In the genomic region with DNA sequence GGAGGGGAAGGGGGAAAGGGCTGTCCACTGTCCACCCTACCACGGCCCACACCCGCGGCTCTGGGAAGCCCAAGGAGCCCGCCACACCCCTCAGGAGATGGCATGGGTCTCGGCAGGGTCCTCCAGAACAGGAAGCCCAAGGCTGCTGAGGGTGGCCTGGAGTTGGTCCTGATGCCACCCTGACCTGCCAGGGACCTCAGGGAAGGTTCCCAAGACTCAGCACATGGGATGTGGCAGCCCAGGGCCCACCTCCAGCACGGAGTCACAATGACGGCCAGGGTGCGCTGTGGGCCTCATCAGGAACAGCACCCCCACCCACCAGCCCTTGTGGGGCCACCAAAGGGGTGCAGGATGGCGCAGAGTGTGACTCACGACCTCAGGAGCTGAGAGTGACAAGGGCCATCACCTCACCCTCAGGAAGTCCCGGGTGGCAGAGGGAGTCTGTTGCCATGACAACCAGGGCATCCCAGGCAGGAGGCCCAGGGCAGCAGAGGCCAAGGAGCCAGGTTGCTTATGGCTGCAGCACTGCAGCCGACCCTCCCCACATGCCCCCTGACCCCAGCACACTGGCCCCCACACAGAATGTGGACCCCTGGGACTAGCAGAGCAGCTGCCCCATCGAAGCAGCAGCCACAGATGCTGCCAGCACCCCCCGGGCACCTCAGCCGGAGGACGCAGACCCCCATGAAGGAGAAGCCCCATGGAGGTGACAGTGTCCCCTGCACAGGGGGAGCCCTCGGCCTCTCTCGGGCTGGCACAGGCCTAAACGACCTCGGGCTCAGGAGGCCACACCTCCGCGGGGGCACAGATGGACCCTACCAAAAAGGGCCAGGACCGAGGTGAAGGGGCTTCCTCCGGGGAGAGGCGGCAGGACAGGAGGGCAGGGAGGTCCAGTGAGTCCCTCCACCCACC, we compare ENCODE assay signal across 25 cellular contexts. TPM values are rescaled to one million over a fixed set of nuclear protein-coding genes. Genes with fewer than 3 reads are reported as not detected.
A peak's percentile ranks its signal among the peaks of the same experiment; 100 is the strongest.
DNase-seq lines count a peak whose midpoint lies in the region; ATAC-seq, FAIRE-seq and TF ChIP-seq lines count a peak whose summit lies in the region.
"Had no signal": no experiment of that assay in that cellular context is flagged by ENCODE, and none has a peak within 500 bp of the region (broad histone marks: within the 10 kb centered on the region; RNA-seq: fewer than 3 reads in every experiment).

No MANE protein-coding gene starts in this region.

- H3K36me3 ChIP-seq in HepG2 (replicated peaks in 1 of 2; ENCODE audit: control insufficient read depth in 1 of 2, insufficient read depth in 2 of 2, low read length in 2 of 2), result no peaks in the 10 kb centered on the region
- H3K36me3 ChIP-seq: thyroid gland had no signal

- no peak overlapping the region for H3K4me3 ChIP-seq in HepG2 (replicated peaks in 1 of 3; ENCODE audit: insufficient read depth in 1 of 3, low read depth in 2 of 3, low read length in 3 of 3)
- H3K4me3 ChIP-seq: thyroid gland had no signal

- no peak for TF ChIP-seq RAD21 in HepG2 (CRISPR knock-in tag; IDR thresholded peaks at IDR 0.05)

- BruUV-seq in HepG2 (replicated peaks; lab: Mats Ljungman, UMichigan), result no TSS peak

- H3K9me3 Mint-ChIP-seq in activated naive CD4-positive, alpha-beta T cell treated with anti-CD3 and anti-CD28 coated beads for 36 hours, result no peaks in the 10 kb centered on the region
- no peaks in the 10 kb centered on the region for H3K9me3 Mint-ChIP-seq in activated T-helper 17 cell treated with anti-CD3 and anti-CD28 coated beads, Interleukin-2, amount 50 U/mL, for 72 hours
- H3K9me3 Mint-ChIP-seq in stimulated activated effector memory CD8-positive, alpha-beta T cell treated with anti-CD3 and anti-CD28 coated beads, Interleukin-12 subunit alpha, Interleukin-12 subunit beta, amount 100 ng/mL, for 72 hours, result no peaks in the 10 kb centered on the region
- H3K9me3 Mint-ChIP-seq: activated naive CD8-positive, alpha-beta T cell treated with anti-CD3 and anti-CD28 coated beads, Interleukin-2, amount 10 ng/mL, durations not matched to agents 7 days and 5 days; activated T-cell treated with anti-CD3 and anti-CD28 coated beads, Interleukin-2, amount 50 U/mL, for 24 hours; brain; CD4-positive, alpha-beta memory T cell; HFFc6; neural crest cell had no signal

- H3K27ac ChIP-seq in HepG2 (ENCODE audit: extremely low read length, insufficient read depth, low read length) (no peak overlapping the region), RWPE1 (no peak overlapping the region)
- H3K27ac ChIP-seq: thyroid gland had no signal

- no peaks in the 10 kb centered on the region; the same call in 1 of the 2 replicates for H4K20me1 ChIP-seq in HepG2 (ENCODE audit: insufficient read depth, low read length)

- ATAC-seq in activated T-helper 17 cell treated with anti-CD3 and anti-CD28 coated beads, Interleukin-2, amount 50 U/mL, for 72 hours (replicated peaks), result peak; percentile 36
- peak; percentile 27 for ATAC-seq in HepG2
- ATAC-seq in stimulated activated effector memory CD8-positive, alpha-beta T cell treated with anti-CD3 and anti-CD28 coated beads, Interleukin-12 subunit alpha, Interleukin-12 subunit beta, amount 100 ng/mL, for 72 hours, result peak; percentile 43
- ATAC-seq in GM21367 (IDR thresholded peaks at IDR 0.05; ENCODE audit: unreplicated experiment), result no peak

- no peak overlapping the region for H3K4me2 ChIP-seq in HepG2 (ENCODE audit: low read depth, low read length)

- no peaks in the 10 kb centered on the region for H3K27me3 Mint-ChIP-seq in activated naive CD4-positive, alpha-beta T cell treated with anti-CD3 and anti-CD28 coated beads for 36 hours (ENCODE audit: low read depth)
- peaks cover 10% of the 10 kb centered on the region for H3K27me3 Mint-ChIP-seq in activated T-helper 17 cell treated with anti-CD3 and anti-CD28 coated beads, Interleukin-2, amount 50 U/mL, for 72 hours
- H3K27me3 Mint-ChIP-seq: activated naive CD8-positive, alpha-beta T cell treated with anti-CD3 and anti-CD28 coated beads, Interleukin-2, amount 10 ng/mL, durations not matched to agents 7 days and 5 days; activated T-cell treated with anti-CD3 and anti-CD28 coated beads, Interleukin-2, amount 50 U/mL, for 24 hours; brain had no signal

- H3K9ac ChIP-seq in HepG2 (ENCODE audit: insufficient read depth, low read depth, low read length), result no peak overlapping the region

- H3K36me3 Mint-ChIP-seq in activated naive CD4-positive, alpha-beta T cell treated with anti-CD3 and anti-CD28 coated beads for 36 hours (ENCODE audit: low read depth), result no peaks in the 10 kb centered on the region
- H3K36me3 Mint-ChIP-seq in activated T-helper 17 cell treated with anti-CD3 and anti-CD28 coated beads, Interleukin-2, amount 50 U/mL, for 72 hours (ENCODE audit: low read depth), result no peaks in the 10 kb centered on the region
- H3K36me3 Mint-ChIP-seq in stimulated activated effector memory CD8-positive, alpha-beta T cell treated with anti-CD3 and anti-CD28 coated beads, Interleukin-12 subunit alpha, Interleukin-12 subunit beta, amount 100 ng/mL, for 72 hours, result no peaks in the 10 kb centered on the region
- H3K36me3 Mint-ChIP-seq: activated naive CD8-positive, alpha-beta T cell treated with anti-CD3 and anti-CD28 coated beads, Interleukin-2, amount 10 ng/mL, durations not matched to agents 7 days and 5 days; CD4-positive, alpha-beta memory T cell had no signal

- no peak overlapping the region for H3K4me3 Mint-ChIP-seq in activated naive CD4-positive, alpha-beta T cell treated with anti-CD3 and anti-CD28 coated beads for 36 hours
- no peak overlapping the region for H3K4me3 Mint-ChIP-seq in activated T-helper 17 cell treated with anti-CD3 and anti-CD28 coated beads, Interleukin-2, amount 50 U/mL, for 72 hours
- H3K4me3 Mint-ChIP-seq in stimulated activated effector memory CD8-positive, alpha-beta T cell treated with anti-CD3 and anti-CD28 coated beads, Interleukin-12 subunit alpha, Interleukin-12 subunit beta, amount 100 ng/mL, for 72 hours, result no peak overlapping the region
- H3K4me3 Mint-ChIP-seq: activated naive CD8-positive, alpha-beta T cell treated with anti-CD3 and anti-CD28 coated beads, Interleukin-2, amount 10 ng/mL, durations not matched to agents 7 days and 5 days; activated T-cell treated with anti-CD3 and anti-CD28 coated beads, Interleukin-2, amount 50 U/mL, for 24 hours; brain; CD4-positive, alpha-beta memory T cell; HFFc6; neural crest cell had no signal

- no peaks in the 10 kb centered on the region for H3K4me1 ChIP-seq in HepG2 (ENCODE audit: insufficient read depth, low read length)
- H3K4me1 ChIP-seq: thyroid gland had no signal

- peaks cover 17 to 63% of the 10 kb centered on the region in 2 experiments; a peak in 4 of 5 replicates for H3K27me3 ChIP-seq in HepG2 (ENCODE audit: control insufficient read depth in 1 of 2, insufficient read depth in 2 of 2, low read length in 2 of 2)
- H3K27me3 ChIP-seq: thyroid gland had no signal

- in situ Hi-C loops in HepG2 (cut with HindIII; ENCODE audit: extremely low pct_ligation_motif_present, low pct_unique_long_range_greater_than_20kb), result no loop called here

- POLR2A ChIA-PET in HepG2 (lab: Yijun Ruan, JAX), result no interaction called here
- POLR2A ChIA-PET in RWPE1 (lab: Yijun Ruan, JAX; ENCODE audit: low non-redundant PET), result no interaction called here

- TF ChIP-seq EP300 in HepG2 (IDR thresholded peaks at IDR 0.05; ENCODE audit: low read depth in 2 of 2, low read length in 2 of 2) (no peak), HepG2 (CRISPR knock-in tag; IDR thresholded peaks at IDR 0.05; ENCODE audit: borderline replicate concordance) (no peak)

- no peak for FAIRE-seq in HepG2 (lab: Jason Lieb, UNC)
- FAIRE-seq: colon, endometrium had no signal

- H3K9me3 ChIP-seq in HepG2 (ENCODE audit: low read length), result no peaks in the 10 kb centered on the region
- H3K9me3 ChIP-seq: thyroid gland had no signal

- 23% methylated on average over 21 of the region's 25 CpGs for WGBS in HepG2 (ENCODE audit: low lambda C conversion rate)

- no peak overlapping the region for H2AFZ ChIP-seq in HepG2 (ENCODE audit: low read length)

- CTCF ChIA-PET in activated naive CD4-positive, alpha-beta T cell treated with anti-CD3 and anti-CD28 coated beads for 36 hours (lab: Charles Lee), result no interaction called here
- CTCF ChIA-PET in HepG2 (lab: Yijun Ruan, JAX; ENCODE audit: low intra/inter-chr PET ratio, low total read pairs) (no interaction called here), RWPE1 (lab: Yijun Ruan, JAX) (interaction anchor here (0.7 kb wide), 1 partner anchor 88 kb away, joined by 3 read pairs; no protein-coding TSS in a partner anchor)

- H3K27ac Mint-ChIP-seq in activated naive CD4-positive, alpha-beta T cell treated with anti-CD3 and anti-CD28 coated beads for 36 hours, result no peak overlapping the region
- no peak overlapping the region for H3K27ac Mint-ChIP-seq in activated T-helper 17 cell treated with anti-CD3 and anti-CD28 coated beads, Interleukin-2, amount 50 U/mL, for 72 hours
- H3K27ac Mint-ChIP-seq in stimulated activated effector memory CD8-positive, alpha-beta T cell treated with anti-CD3 and anti-CD28 coated beads, Interleukin-12 subunit alpha, Interleukin-12 subunit beta, amount 100 ng/mL, for 72 hours, result no peak overlapping the region
- H3K27ac Mint-ChIP-seq: activated naive CD8-positive, alpha-beta T cell treated with anti-CD3 and anti-CD28 coated beads, Interleukin-2, amount 10 ng/mL, durations not matched to agents 7 days and 5 days; activated T-cell treated with anti-CD3 and anti-CD28 coated beads, Interleukin-2, amount 50 U/mL, for 24 hours; brain; CD4-positive, alpha-beta memory T cell; HFFc6 had no signal

- no peaks in the 10 kb centered on the region for H3K4me1 Mint-ChIP-seq in activated naive CD4-positive, alpha-beta T cell treated with anti-CD3 and anti-CD28 coated beads for 36 hours (ENCODE audit: low read depth)
- no peaks in the 10 kb centered on the region for H3K4me1 Mint-ChIP-seq in activated T-helper 17 cell treated with anti-CD3 and anti-CD28 coated beads, Interleukin-2, amount 50 U/mL, for 72 hours
- no peaks in the 10 kb centered on the region for H3K4me1 Mint-ChIP-seq in stimulated activated effector memory CD8-positive, alpha-beta T cell treated with anti-CD3 and anti-CD28 coated beads, Interleukin-12 subunit alpha, Interleukin-12 subunit beta, amount 100 ng/mL, for 72 hours
- H3K4me1 Mint-ChIP-seq: activated naive CD8-positive, alpha-beta T cell treated with anti-CD3 and anti-CD28 coated beads, Interleukin-2, amount 10 ng/mL, durations not matched to agents 7 days and 5 days; CD4-positive, alpha-beta memory T cell; neural crest cell had no signal

- DNase-seq in activated naive CD4-positive, alpha-beta T cell treated with anti-CD3 and anti-CD28 coated beads for 36 hours, result peak; percentile 10
- no peak for DNase-seq in activated naive CD4-positive, alpha-beta T cell treated with Interleukin-2 at 50 U/mL for 16 hours
- DNase-seq in HepG2 (ENCODE audit: low spot score), result no peak
- no peak for DNase-seq in stimulated activated effector memory CD8-positive, alpha-beta T cell treated with anti-CD3 and anti-CD28 coated beads, Interleukin-12 subunit alpha, Interleukin-12 subunit beta, amount 100 ng/mL, for 72 hours (ENCODE audit: low spot score in 2 of 2)
- no peak for DNase-seq in activated CD4-positive, CD25-positive, alpha-beta regulatory T cell (lab: John Stamatoyannopoulos, UW)
- DNase-seq in RWPE1 (ENCODE audit: low spot score), result no peak
- DNase-seq: activated naive CD8-positive, alpha-beta T cell treated with anti-CD3 and anti-CD28 coated beads, Interleukin-2, amount 10 ng/mL, durations not matched to agents 7 days and 5 days; activated T-cell treated with anti-CD3 and anti-CD28 coated beads, Interleukin-2, amount 50 U/mL, for 24 hours; CD4-positive, alpha-beta memory T cell; DMS53; GF-D8; HFFc6; midbrain; NCI-H1417 treated with DMSO at 0.1 percent for 48 hours; NCI-H2171 treated with DMSO at 0.1 percent for 48 hours; NCI-H526 treated with DMSO at 0.1 percent for 48 hours; SHP77; stimulated activated naive CD4-positive, alpha-beta T cell; thyroid gland had no signal

- TF ChIP-seq CTCF in HepG2 (CRISPR knock-in tag; IDR thresholded peaks at IDR 0.05) (peak; percentile 30), RWPE1 (conservative IDR thresholded peaks at IDR 0.05; ENCODE audit: low read depth) (no peak)

- intact Hi-C loops in activated naive CD4-positive, alpha-beta T cell treated with anti-CD3 and anti-CD28 coated beads for 36 hours (cut with micrococcal nuclease), result no loop called here
- intact Hi-C loops in HepG2 (cut with micrococcal nuclease; ENCODE audit: unreplicated experiment), result no loop called here

- no peaks in the 10 kb centered on the region for H3K79me2 ChIP-seq in HepG2 (ENCODE audit: insufficient read depth, low read length)

- no peak for TF ChIP-seq POLR2A in HepG2 (IDR thresholded peaks at IDR 0.05; ENCODE audit: insufficient read depth in 1 of 2, low read depth in 2 of 2, low read length in 2 of 2)

RNA-seq across cellular contexts. Expression of gene KIF1A, which starts 34.3 kb away (rescaled TPM):
- 1 to 10 TPM; 8.4 TPM for total RNA-seq in activated naive CD4-positive, alpha-beta T cell treated with anti-CD3 and anti-CD28 coated beads for 36 hours
- total RNA-seq in activated T-helper 17 cell treated with anti-CD3 and anti-CD28 coated beads, Interleukin-2, amount 50 U/mL, for 72 hours, result 1 to 10 TPM in 1 of 2 donors, under 1 TPM in 1; 0.37 to 1.1 TPM
- total RNA-seq in HepG2 (2016; rRNA removed; fragmentation: Illumina TruSeq; extraction: Trizol), result 0.24 TPM in 1 of 2 replicates, not detected in the other
- not detected in 2 replicates for total RNA-seq in HepG2 (2016; cell fraction: cytosol; rRNA removed; fragmentation: Illumina TruSeq; extraction: Trizol; ENCODE audit: low read depth)
- total RNA-seq in HepG2 (2016; cell fraction: insoluble cytoplasmic fraction; rRNA removed; fragmentation: Illumina TruSeq; extraction: Trizol), result 0.13 and 0.32 TPM in 2 replicates
- not detected in 2 replicates for total RNA-seq in HepG2 (2016; cell fraction: membrane; rRNA removed; fragmentation: Illumina TruSeq; extraction: Trizol)
- not detected in 2 replicates for total RNA-seq in HepG2 (2016; cell fraction: nucleus; rRNA removed; fragmentation: Illumina TruSeq; extraction: Trizol)
- polyA plus RNA-seq in HepG2 (2011; rRNA removed), result 0.01 and 0.03 TPM in 2 replicates
- polyA plus RNA-seq in HepG2 (2011; cell fraction: cytosol; rRNA removed), result 0.01 TPM in 1 of 2 replicates, not detected in the other
- polyA plus RNA-seq in HepG2 (2011; cell fraction: nucleus; rRNA removed), result 0.19 and 0.21 TPM in 2 replicates
- 0.19 TPM in 1 of 2 replicates, not detected in the other for polyA plus RNA-seq in HepG2 (2012)
- not detected in 2 replicates for polyA plus RNA-seq in HepG2 (2016; cell fraction: cytosol; fragmentation: Illumina TruSeq; extraction: Trizol; ENCODE audit: low read depth)
- polyA plus RNA-seq in HepG2 (2016; cell fraction: insoluble cytoplasmic fraction; fragmentation: Illumina TruSeq; extraction: Trizol; ENCODE audit: low read depth), result not detected in 2 replicates
- not detected in 2 replicates for polyA plus RNA-seq in HepG2 (2016; cell fraction: membrane; fragmentation: Illumina TruSeq; extraction: Trizol; ENCODE audit: low read depth)
- polyA plus RNA-seq in HepG2 (2016; cell fraction: nucleus; fragmentation: Illumina TruSeq; extraction: Trizol; ENCODE audit: insufficient read depth, low read depth), result not detected in 2 replicates
- polyA minus RNA-seq in HepG2 (2011; rRNA and poly(A)+ RNA removed; ENCODE audit: low replicate concordance), result 0.04 and 0.14 TPM in 2 replicates
- polyA minus RNA-seq in HepG2 (2011; cell fraction: cytosol; rRNA and poly(A)+ RNA removed), result not detected in 2 replicates
- 0.37 TPM in 1 of 2 replicates, not detected in the other for polyA minus RNA-seq in HepG2 (2011; cell fraction: nucleus; rRNA and poly(A)+ RNA removed)
- total RNA-seq: CD4-positive, alpha-beta memory T cell; HFFc6 had no signal
- polyA plus RNA-seq: CD4-positive, alpha-beta memory T cell had no signal
